In genomic region chr11:78208257-78209165, GRCh38 we compare ENCODE assay signal across 1 cellular context.
TF ChIP-seq lines count a peak whose summit lies in the region.

No MANE protein-coding gene starts in this region.

TF ChIP-seq in endothelial cell of umbilical vein, 7 proteins besides CTCF, POLR2A, EP300 and RAD21:
- TF ChIP-seq EZH2 (IDR thresholded peaks at IDR 0.05; ENCODE audit: borderline replicate concordance, low read depth, low read length, severe bottlenecking) = no peak
- TF ChIP-seq MYC (IDR thresholded peaks at IDR 0.05; ENCODE audit: low read depth, low read length) = no peak
- no peak for TF ChIP-seq POLR2AphosphoS5 (IDR thresholded peaks at IDR 0.05; ENCODE audit: insufficient read depth, low read depth, low read length)
- TF ChIP-seq JUN (IDR thresholded peaks at IDR 0.05; ENCODE audit: borderline replicate concordance, insufficient read depth, insufficient read length, low read depth) = no peak
- no peak for TF ChIP-seq FOS (IDR thresholded peaks at IDR 0.05; ENCODE audit: borderline replicate concordance, insufficient read depth, low read length)
- TF ChIP-seq GATA2 (IDR thresholded peaks at IDR 0.05; ENCODE audit: insufficient read depth, insufficient read length, low read depth, low read length) = no peak
- TF ChIP-seq MAX (IDR thresholded peaks at IDR 0.05; ENCODE audit: insufficient read depth, insufficient read length) = no peak
